18 cellular contexts compared by ENCODE assay signal in the genomic region with DNA sequence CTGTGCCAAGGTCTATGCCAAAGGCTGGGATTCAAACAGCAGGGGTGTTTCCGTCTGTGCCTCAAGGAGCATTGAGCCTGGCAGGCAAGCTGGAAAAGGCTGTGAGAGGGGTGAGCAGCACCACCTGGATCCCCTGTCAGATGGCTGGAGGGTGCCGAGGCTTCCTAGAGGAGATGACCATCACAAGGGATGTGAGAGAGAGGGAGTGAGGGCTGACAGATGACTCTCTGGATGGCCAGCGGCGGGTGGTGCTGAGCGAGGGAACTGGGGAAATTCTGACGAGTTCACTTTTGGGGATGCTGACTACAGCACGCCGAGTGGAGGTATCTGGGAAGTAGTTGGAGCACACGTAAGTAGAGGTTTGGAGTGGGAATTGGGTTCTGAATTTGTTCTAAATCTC. TPM values are rescaled to one million over a fixed set of nuclear protein-coding genes. Genes with fewer than 3 reads are reported as not detected.
A peak's percentile ranks its signal among the peaks of the same experiment; 100 is the strongest.
DNase-seq lines count a peak whose midpoint lies in the region; ATAC-seq and TF ChIP-seq lines count a peak whose summit lies in the region.
"Had no signal": no experiment of that assay in that cellular context is flagged by ENCODE, and none has a peak within 500 bp of the region (broad histone marks: within the 10 kb centered on the region; RNA-seq: fewer than 3 reads in every experiment).

No MANE protein-coding gene starts in this region.

- peak overlapping the region; percentile 84 for H3K27ac ChIP-seq in Karpas-422 (ENCODE audit: low read length)
- H3K27ac ChIP-seq in hepatocyte, result no peak overlapping the region
- H3K27ac ChIP-seq: HL-60 had no signal

- no TSS peak for BruUV-seq in Caco-2 (replicated peaks; lab: Mats Ljungman, UMichigan)

- no peak for TF ChIP-seq CTCF in Caco-2 (IDR thresholded peaks at IDR 0.05; ENCODE audit: insufficient read depth in 1 of 2, low read depth in 1 of 2, low read length in 1 of 2, severe bottlenecking in 1 of 2, unreplicated experiment in 1 of 2)
- no peak for TF ChIP-seq CTCF in hepatocyte (IDR thresholded peaks at IDR 0.05; ENCODE audit: poor library complexity)
- no peak for TF ChIP-seq CTCF in progenitor cell of endocrine pancreas (IDR thresholded peaks at IDR 0.05; ENCODE audit: unreplicated experiment)
- no peak for TF ChIP-seq CTCF in chondrocyte (IDR thresholded peaks at IDR 0.05)

- H3K4me3 Mint-ChIP-seq in Caco-2 (ENCODE audit: unreplicated experiment) (no peak overlapping the region), progenitor cell of endocrine pancreas (ENCODE audit: low read depth) (no peak overlapping the region), chondrocyte (ENCODE audit: unreplicated experiment) (no peak overlapping the region)
- H3K4me3 Mint-ChIP-seq: B cell had no signal

- H3K36me3 ChIP-seq in Caco-2 (ENCODE audit: control insufficient read depth, insufficient read depth, low read length) (no peaks in the 10 kb centered on the region), Karpas-422 (ENCODE audit: insufficient read depth, low read length) (no peaks in the 10 kb centered on the region), hepatocyte (replicated peaks; ENCODE audit: insufficient read depth, low read depth) (no peaks in the 10 kb centered on the region)
- H3K36me3 ChIP-seq: HAP-1 had no signal

- H3K27ac Mint-ChIP-seq in Caco-2 (ENCODE audit: unreplicated experiment), result peak overlapping the region; percentile 39
- H3K27ac Mint-ChIP-seq in progenitor cell of endocrine pancreas, result peak overlapping the region; percentile 83
- no peak overlapping the region for H3K27ac Mint-ChIP-seq in chondrocyte (ENCODE audit: unreplicated experiment)
- H3K27ac Mint-ChIP-seq: B cell had no signal

- H3K9ac ChIP-seq in Karpas-422 (ENCODE audit: low read length), result no peak overlapping the region

- POLR2A ChIA-PET in Caco-2 (lab: Charles Lee), result no interaction called here

- no peaks in the 10 kb centered on the region for H3K9me3 Mint-ChIP-seq in Caco-2 (ENCODE audit: unreplicated experiment)
- H3K9me3 Mint-ChIP-seq in progenitor cell of endocrine pancreas (ENCODE audit: low read depth), result peaks cover 4% of the 10 kb centered on the region
- no peaks in the 10 kb centered on the region for H3K9me3 Mint-ChIP-seq in chondrocyte (ENCODE audit: low read depth)
- H3K9me3 Mint-ChIP-seq: CD4-positive, alpha-beta memory T cell had no signal

- H3K36me3 Mint-ChIP-seq in Caco-2 (ENCODE audit: insufficient read depth, unreplicated experiment) (no peaks in the 10 kb centered on the region), progenitor cell of endocrine pancreas (ENCODE audit: insufficient read depth) (peaks cover 20% of the 10 kb centered on the region), chondrocyte (ENCODE audit: low read depth) (peaks cover 4% of the 10 kb centered on the region)
- H3K36me3 Mint-ChIP-seq: CD4-positive, alpha-beta memory T cell had no signal

- H4K20me1 ChIP-seq in Karpas-422 (ENCODE audit: insufficient read depth, low read depth, low read length) (no peaks in the 10 kb centered on the region), hepatocyte (ENCODE audit: insufficient read depth, poor library complexity, severe bottlenecking) (no peaks in the 10 kb centered on the region)

- CTCF ChIA-PET in Caco-2 (lab: Charles Lee), result no interaction called here

- WGBS in hepatocyte (ENCODE audit: low lambda C conversion rate, missing lambda C conversion rate), result 92% methylated on average over 9 of the region's 9 CpGs

- H3K4me1 ChIP-seq in Caco-2 (peaks cover 5% of the 10 kb centered on the region; the same call in 1 of the 2 replicates), Karpas-422 (ENCODE audit: low read length) (peaks cover 51% of the 10 kb centered on the region), hepatocyte (ENCODE audit: insufficient read depth) (no peaks in the 10 kb centered on the region)
- H3K4me1 ChIP-seq: HAP-1 had no signal

- H3K4me2 ChIP-seq in Karpas-422 (ENCODE audit: low read depth, low read length, poor library complexity, severe bottlenecking) (no peak overlapping the region), hepatocyte (no peak overlapping the region)

- H2AFZ ChIP-seq in Karpas-422 (ENCODE audit: low read length) (no peak overlapping the region), hepatocyte (no peak overlapping the region)

- H3K4me3 ChIP-seq in Caco-2 (ENCODE audit: low read depth, low read length) (no peak overlapping the region), Karpas-422 (ENCODE audit: low read length) (no peak overlapping the region), hepatocyte (no peak overlapping the region)
- H3K4me3 ChIP-seq: HAP-1 had no signal

- ATAC-seq in HG03432 (IDR thresholded peaks at IDR 0.05; ENCODE audit: unreplicated experiment), result no peak

- H3K27me3 Mint-ChIP-seq in Caco-2 (ENCODE audit: insufficient read depth, unreplicated experiment) (no peaks in the 10 kb centered on the region), progenitor cell of endocrine pancreas (peaks cover 8% of the 10 kb centered on the region), chondrocyte (ENCODE audit: low read depth) (no peaks in the 10 kb centered on the region)

- no peaks in the 10 kb centered on the region for H3K79me2 ChIP-seq in Karpas-422 (ENCODE audit: low read length)
- H3K79me2 ChIP-seq in hepatocyte, result no peaks in the 10 kb centered on the region

- DNase-seq in Caco-2 (no peak), Karpas-422 (no peak), hepatocyte (ENCODE audit: low spot score) (peak; percentile 3), progenitor cell of endocrine pancreas (ENCODE audit: low spot score, unreplicated experiment) (no peak), globus pallidus (ENCODE audit: low spot score) (no peak), chondrocyte (ENCODE audit: low spot score) (no peak)
- DNase-seq: ACHN; C1 segment of cervical spinal cord; CD4-positive, alpha-beta memory T cell; DND-41; GDM1; GOT3; KBM-7 had no signal

- intact Hi-C loops in Caco-2 (cut with micrococcal nuclease; ENCODE audit: unreplicated experiment), result no loop called here

- H3K9me2 ChIP-seq in Karpas-422 (replicated peaks; ENCODE audit: insufficient read depth, low read length), result no peaks in the 10 kb centered on the region
- H3K9me2 ChIP-seq in hepatocyte (replicated peaks; ENCODE audit: insufficient read depth), result no peaks in the 10 kb centered on the region

- peaks cover 7% of the 10 kb centered on the region for H3K4me1 Mint-ChIP-seq in Caco-2 (ENCODE audit: low read depth, unreplicated experiment)
- peaks cover 5% of the 10 kb centered on the region for H3K4me1 Mint-ChIP-seq in progenitor cell of endocrine pancreas (ENCODE audit: low read depth)
- no peaks in the 10 kb centered on the region for H3K4me1 Mint-ChIP-seq in chondrocyte (ENCODE audit: low read depth)
- H3K4me1 Mint-ChIP-seq: B cell; CD4-positive, alpha-beta memory T cell had no signal

- H3K27me3 ChIP-seq in Caco-2 (replicated peaks; ENCODE audit: control insufficient read depth, insufficient read depth, low read length), result no peaks in the 10 kb centered on the region
- no peaks in the 10 kb centered on the region for H3K27me3 ChIP-seq in Karpas-422 (ENCODE audit: low read length)
- no peaks in the 10 kb centered on the region for H3K27me3 ChIP-seq in hepatocyte

- H3K9me3 ChIP-seq in Caco-2 (no peaks in the 10 kb centered on the region), Karpas-422 (ENCODE audit: low read length) (no peaks in the 10 kb centered on the region), hepatocyte (ENCODE audit: low read depth) (no peaks in the 10 kb centered on the region)
- H3K9me3 ChIP-seq: HAP-1 had no signal

RNA-seq across cellular contexts. Expression of a gene that starts 22.6 kb away (rescaled TPM):
- total RNA-seq in Caco-2 (2022) (2.1 and 2.7 TPM in 2 replicates), hepatocyte (17.5 and 24.6 TPM in 2 replicates), progenitor cell of endocrine pancreas (6.0 and 6.2 TPM in 2 replicates), chondrocyte (13.3 to 13.4 TPM (median 13.4 TPM) in 3 replicates)
- 45.7 and 61.3 TPM in 2 replicates for total RNA-seq in Karpas-422 (2014; rRNA removed; shearing (Covaris generic); ENCODE audit: low replicate concordance)
- 8.0 and 12.2 TPM in 2 replicates for polyA plus RNA-seq in hepatocyte

RNA-seq across cellular contexts. Expression of a gene that starts 58.6 kb away (rescaled TPM):
- total RNA-seq in Caco-2 (2022) (not detected in 2 replicates), hepatocyte (16.1 and 20.3 TPM in 2 replicates), progenitor cell of endocrine pancreas (not detected in 2 replicates), chondrocyte (0.17 to 0.63 TPM in 2 of 3 replicates, not detected in the other)
- 1.9 and 5.1 TPM in 2 replicates for total RNA-seq in Karpas-422 (2014; rRNA removed; shearing (Covaris generic); ENCODE audit: low replicate concordance)
- polyA plus RNA-seq in hepatocyte, result 7.7 and 8.8 TPM in 2 replicates
- total RNA-seq: A172 had no signal
- polyA plus RNA-seq: CD4-positive, alpha-beta memory T cell had no signal
